Comparison of ENCODE assay signal across 9 cellular contexts in the genomic region with DNA sequence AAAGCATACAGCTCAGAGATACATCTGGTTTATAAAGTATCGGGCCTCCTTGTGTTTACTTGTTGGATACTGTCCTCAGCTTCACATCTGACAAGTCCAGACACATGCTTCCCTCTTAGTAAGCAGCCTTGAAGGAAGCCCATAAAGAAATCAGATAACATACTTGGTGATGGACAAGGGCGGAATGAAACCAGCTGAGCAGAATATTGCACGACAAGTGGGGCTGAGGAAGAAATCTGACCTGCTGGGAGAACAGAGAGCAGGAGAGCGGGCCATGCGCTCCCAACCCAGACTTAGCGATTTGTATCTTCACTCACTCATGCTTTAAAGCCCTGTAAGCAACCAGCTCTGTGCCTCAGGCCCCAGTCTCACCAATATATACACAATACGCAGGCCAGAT.
"Had no signal": no experiment of that assay in that cellular context is flagged by ENCODE, and none has a peak within 500 bp of the region (broad histone marks: within the 10 kb centered on the region; RNA-seq: fewer than 3 reads in every experiment).

No MANE protein-coding gene starts in this region.

- H3K27ac ChIP-seq: adrenal gland, esophagus muscularis mucosa, heart right ventricle, neural progenitor cell, tibial nerve had no signal

- H3K9me3 ChIP-seq: adrenal gland, esophagus muscularis mucosa, heart right ventricle, SK-N-SH, tibial nerve had no signal

- H3K9me2 ChIP-seq: SK-N-SH had no signal

- DNase-seq: activated B cell treated with CpG ODN at 0.5 μM for 24 hours; activated naive CD4-positive, alpha-beta T cell treated with anti-CD3 and anti-CD28 coated beads, Interleukin-2, amount 50 U/mL, for 16 hours; adrenal gland; heart right ventricle; SK-N-SH; small intestine had no signal

- H3K4me2 ChIP-seq: neural progenitor cell, SK-N-SH had no signal

- H2AFZ ChIP-seq: neural progenitor cell had no signal

- FAIRE-seq: small intestine had no signal

- H3K36me3 ChIP-seq: adrenal gland, esophagus muscularis mucosa, heart right ventricle, neural progenitor cell, tibial nerve had no signal

- H3K4me1 ChIP-seq: neural progenitor cell had no signal

- H3K9ac ChIP-seq: neural progenitor cell, SK-N-SH had no signal

- H3K27me3 ChIP-seq: adrenal gland, esophagus muscularis mucosa, heart right ventricle, neural progenitor cell, tibial nerve had no signal

- H3K4me3 ChIP-seq: adrenal gland, esophagus muscularis mucosa, heart right ventricle, neural progenitor cell, tibial nerve had no signal
